ENCODE assay signal across 11 cellular contexts in genomic region chr21:33019885-33020557, GRCh38. TPM values are rescaled to one million over a fixed set of nuclear protein-coding genes. Genes with fewer than 3 reads are reported as not detected.
A peak's percentile ranks its signal among the peaks of the same experiment; 100 is the strongest.
DNase-seq lines count a peak whose midpoint lies in the region; ATAC-seq and TF ChIP-seq lines count a peak whose summit lies in the region.
"Had no signal": no experiment of that assay in that cellular context is flagged by ENCODE, and none has a peak within 500 bp of the region (broad histone marks: within the 10 kb centered on the region; RNA-seq: fewer than 3 reads in every experiment).

No MANE protein-coding gene starts in this region.

- intact Hi-C loops in mucosa of descending colon (cut with DNase I, micrococcal nuclease): no loop called here

- no peak overlapping the region for H3K27ac Mint-ChIP-seq in brain

- H3K4me3 ChIP-seq in BLaER1 (peak overlapping the region; percentile 61), mucosa of descending colon (no peak overlapping the region), SJCRH30 (no peak overlapping the region)

- H3K4me1 ChIP-seq in BLaER1: peaks cover 12% of the 10 kb centered on the region
- no peaks in the 10 kb centered on the region; the same call in 1 of the 2 replicates for H3K4me1 ChIP-seq in ES-I3 (ENCODE audit: insufficient read depth, low read length)
- H3K4me1 ChIP-seq in mucosa of descending colon (ENCODE audit: low read depth): peaks cover 3% of the 10 kb centered on the region
- peaks cover 2% of the 10 kb centered on the region; the same call in 1 of the 2 replicates for H3K4me1 ChIP-seq in SJCRH30

- peaks cover 0 to 14% (median 5%) of the 10 kb centered on the region in 5 experiments for H3K9me3 Mint-ChIP-seq in brain

- no peaks in the 10 kb centered on the region for H3K36me3 ChIP-seq in BLaER1
- no peaks in the 10 kb centered on the region for H3K36me3 ChIP-seq in ES-I3 (ENCODE audit: insufficient read depth, low read length)
- H3K36me3 ChIP-seq in mucosa of descending colon (ENCODE audit: low read depth): no peaks in the 10 kb centered on the region
- no peaks in the 10 kb centered on the region for H3K36me3 ChIP-seq in SJCRH30
- H3K36me3 ChIP-seq: gastrocnemius medialis had no signal

- peak overlapping the region; percentile 63 to 79 (median 75) for H3K4me3 Mint-ChIP-seq in brain

- peaks cover 96% of the 10 kb centered on the region for H3K27me3 Mint-ChIP-seq in brain

- peaks cover 28% of the 10 kb centered on the region for H3K9me3 ChIP-seq in BLaER1
- H3K9me3 ChIP-seq in ES-I3 (ENCODE audit: control insufficient read depth, insufficient read depth, low read length): no peaks in the 10 kb centered on the region
- H3K9me3 ChIP-seq in mucosa of descending colon: no peaks in the 10 kb centered on the region
- no peaks in the 10 kb centered on the region for H3K9me3 ChIP-seq in SJCRH30 (replicated peaks)
- H3K9me3 ChIP-seq: gastrocnemius medialis had no signal

- H3K4me2 ChIP-seq in BLaER1: peak overlapping the region; percentile 85

- no peak overlapping the region for H3K9ac ChIP-seq in BLaER1
- H3K9ac ChIP-seq in ES-I3 (ENCODE audit: low read depth, low read length): peak overlapping the region; percentile 57

- no peak for DNase-seq in mucosa of descending colon
- DNase-seq in cerebellar nuclear complex (lab: John Stamatoyannopoulos, UW): no peak
- no peak for DNase-seq in SJCRH30
- DNase-seq: gastrocnemius medialis, NCI-H187 treated with DMSO at 0.1 percent for 48 hours had no signal

- peaks cover 33% of the 10 kb centered on the region for H3K4me1 Mint-ChIP-seq in brain

- TF ChIP-seq CTCF in brain (conservative IDR thresholded peaks at IDR 0.05): peak in 1 of 2 experiments; percentile 25
- TF ChIP-seq CTCF in mucosa of descending colon (IDR thresholded peaks at IDR 0.05): no peak

- H3K27ac ChIP-seq in BLaER1 (no peak overlapping the region), SJCRH30 (no peak overlapping the region)
- H3K27ac ChIP-seq: gastrocnemius medialis had no signal

- H3K27me3 ChIP-seq in BLaER1 (peaks cover 82% of the 10 kb centered on the region), SJCRH30 (0 out of 2 replicates have a peak, but pooled peaks cover 2% of the 10 kb centered on the region)

- ATAC-seq in mucosa of descending colon (peak; percentile 21), HG02642 (IDR thresholded peaks at IDR 0.05; ENCODE audit: poor library complexity, unreplicated experiment) (no peak), GM18873 (IDR thresholded peaks at IDR 0.05; ENCODE audit: low FRiP score, unreplicated experiment) (no peak)
- ATAC-seq: gastrocnemius medialis had no signal

- no peaks in the 10 kb centered on the region for H3K36me3 Mint-ChIP-seq in brain

- peaks cover 33% of the 10 kb centered on the region for H4K20me1 ChIP-seq in BLaER1

RNA-seq across cellular contexts. Expression of gene OLIG2, which starts 5.7 kb away (rescaled TPM):
- 33.3 TPM for polyA plus RNA-seq in brain (ENCODE audit: insufficient read depth, low read depth, low replicate concordance)
- total RNA-seq in mucosa of descending colon: not detected
- total RNA-seq in SJCRH30 (2014; rRNA removed; shearing (Covaris generic)): 15.9 and 17.2 TPM in 2 replicates
- total RNA-seq: omental fat pad had no signal

RNA-seq across cellular contexts. Expression of gene OLIG1, which starts 49.9 kb away (rescaled TPM):
- 114 TPM for polyA plus RNA-seq in brain (ENCODE audit: insufficient read depth, low read depth, low replicate concordance)
- total RNA-seq in mucosa of descending colon: not detected
- total RNA-seq in SJCRH30 (2014; rRNA removed; shearing (Covaris generic)): 2.9 and 3.3 TPM in 2 replicates
- total RNA-seq: omental fat pad had no signal

Comparison
In these comparisons a context has a peak if more than half of its experiments do, and no peak if none do; other contexts are left out.
1. RNA of gene OLIG2, which starts 5.7 kb away (total RNA-seq): 15.9 to 17.2 TPM in SJCRH30; not detected in mucosa of descending colon; every median in the first group is over 10 times any median in the second.